ENCODE assay signal across 8 cellular contexts in the genomic region with DNA sequence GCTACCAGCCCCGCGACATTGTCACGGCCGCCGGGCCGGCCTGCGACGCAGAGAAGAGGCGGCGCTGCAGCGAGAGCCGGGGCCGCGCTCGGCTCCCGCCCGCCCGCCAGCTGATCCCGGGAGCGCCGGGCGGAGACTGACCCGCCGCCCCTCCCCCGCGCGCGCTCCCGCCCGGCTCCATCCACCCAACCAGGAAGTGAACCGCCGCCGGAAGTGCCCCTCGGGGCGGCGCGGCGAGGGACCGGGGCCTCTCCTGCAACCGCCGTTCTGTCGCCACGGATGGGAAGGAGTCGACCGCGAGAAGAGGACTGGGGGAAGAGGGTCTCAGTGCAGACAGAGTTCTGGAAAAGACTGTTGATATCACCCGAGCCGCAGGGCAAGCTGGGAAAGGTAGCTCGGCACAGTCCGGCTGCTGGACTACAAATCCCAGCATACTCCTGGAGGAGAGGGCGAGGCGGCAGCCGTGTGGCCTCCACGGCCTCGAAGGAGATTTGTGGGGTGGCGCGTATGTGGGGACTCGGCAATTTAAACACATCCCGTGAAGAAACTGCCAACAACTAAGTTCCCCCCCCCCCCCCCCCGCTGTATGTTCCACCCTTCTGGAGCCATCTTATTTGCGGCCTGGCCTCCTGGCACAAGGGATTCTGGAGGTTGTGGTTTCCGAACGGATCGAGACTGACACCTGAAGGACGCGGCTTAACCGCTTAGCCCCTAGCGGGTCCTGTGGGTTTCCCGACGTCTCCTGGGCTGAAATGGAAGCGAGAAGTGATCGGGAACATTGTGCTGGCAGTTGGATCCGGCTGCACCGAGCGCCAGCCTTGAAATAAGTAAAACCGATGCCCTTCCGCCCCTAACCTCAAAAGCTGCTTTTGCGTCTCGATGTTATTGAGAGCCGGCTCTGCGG. TPM values are rescaled to one million over a fixed set of nuclear protein-coding genes. Genes with fewer than 3 reads are reported as not detected.
DNase-seq lines count a peak whose midpoint lies in the region; ATAC-seq and TF ChIP-seq lines count a peak whose summit lies in the region.

A gene (minus strand): TSS at position 138 of the 904 bp plus-strand sequence. CDS start 699 bp downstream, outside the sequence.

- H3K9me2 ChIP-seq in GM23248 (ENCODE audit: insufficient read depth) = no peaks in the 10 kb centered on the region

- H3K9me3 ChIP-seq in GM23248 (ENCODE audit: low read depth) = no peaks in the 10 kb centered on the region
- no peaks in the 10 kb centered on the region for H3K9me3 ChIP-seq in fibroblast of lung (ENCODE audit: control insufficient read depth, insufficient read depth, low read depth, low read length)
- no peaks in the 10 kb centered on the region for H3K9me3 ChIP-seq in naive thymus-derived CD4-positive, alpha-beta T cell (ENCODE audit: control insufficient read depth in 2 of 3, low read length in 3 of 3)

- H3K27ac ChIP-seq in GM23248 = peak within 1 kb of the TSS; percentile 98
- peak within 1 kb of the TSS; percentile 96 for H3K27ac ChIP-seq in fibroblast of lung (ENCODE audit: insufficient read depth, low read length)
- peak within 1 kb of the TSS; percentile 86 for H3K27ac ChIP-seq in naive thymus-derived CD4-positive, alpha-beta T cell (ENCODE audit: low read depth, low read length)

- H3K4me2 ChIP-seq in GM23248 (ENCODE audit: unreplicated experiment) (peak within 1 kb of the TSS; percentile 99), fibroblast of lung (ENCODE audit: extremely low read depth, insufficient read depth, low read length) (peak within 1 kb of the TSS; percentile 97)

- peak; percentile 53 for ATAC-seq in activated T-helper 17 cell treated with anti-CD3 and anti-CD28 coated beads, Interleukin-2, amount 50 U/mL, for 72 hours (replicated peaks)
- peak; percentile 71 for ATAC-seq in naive thymus-derived CD4-positive, alpha-beta T cell
- peak; percentile 68 to 69 for ATAC-seq in stimulated activated naive B cell treated with anti-CD40 and anti-IgM and Interleukin-4, amounts not matched to agents 10 μg/mL and 1 μg/mL and 100 μg/mL, for 72 hours (replicated peaks)

- peaks cover 50% of the 10 kb centered on the region for H3K4me1 Mint-ChIP-seq in activated T-helper 17 cell treated with anti-CD3 and anti-CD28 coated beads, Interleukin-2, amount 50 U/mL, for 72 hours
- peaks cover 51 to 69% (median 59%) of the 10 kb centered on the region in 7 donors for H3K4me1 Mint-ChIP-seq in naive thymus-derived CD4-positive, alpha-beta T cell
- peaks cover 21 to 55% of the 10 kb centered on the region in 2 donors for H3K4me1 Mint-ChIP-seq in stimulated activated naive B cell treated with anti-CD40 and anti-IgM and Interleukin-4, amounts not matched to agents 10 μg/mL and 1 μg/mL and 100 μg/mL, for 72 hours

- H3K9me3 Mint-ChIP-seq in activated T-helper 17 cell treated with anti-CD3 and anti-CD28 coated beads, Interleukin-2, amount 50 U/mL, for 72 hours = no peaks in the 10 kb centered on the region
- peaks cover 0 to 2% (median 0%) of the 10 kb centered on the region in 11 donors for H3K9me3 Mint-ChIP-seq in naive thymus-derived CD4-positive, alpha-beta T cell
- peaks cover 0 to 2% of the 10 kb centered on the region in 2 donors for H3K9me3 Mint-ChIP-seq in stimulated activated naive B cell treated with anti-CD40 and anti-IgM and Interleukin-4, amounts not matched to agents 10 μg/mL and 1 μg/mL and 100 μg/mL, for 72 hours

- H3K9ac ChIP-seq in GM23248 (peak within 1 kb of the TSS; percentile 98), fibroblast of lung (ENCODE audit: insufficient read depth, low read length) (peak within 1 kb of the TSS; percentile 89)

- H3K27me3 Mint-ChIP-seq in activated T-helper 17 cell treated with anti-CD3 and anti-CD28 coated beads, Interleukin-2, amount 50 U/mL, for 72 hours = no peaks in the 10 kb centered on the region
- H3K27me3 Mint-ChIP-seq in naive thymus-derived CD4-positive, alpha-beta T cell = no peaks in the 10 kb centered on the region
- H3K27me3 Mint-ChIP-seq in stimulated activated naive B cell treated with anti-CD40 and anti-IgM and Interleukin-4, amounts not matched to agents 10 μg/mL and 1 μg/mL and 100 μg/mL, for 72 hours = peaks cover 61 to 68% of the 10 kb centered on the region in 2 donors

- peak within 1 kb of the TSS; percentile 97 for H3K4me3 Mint-ChIP-seq in activated T-helper 17 cell treated with anti-CD3 and anti-CD28 coated beads, Interleukin-2, amount 50 U/mL, for 72 hours
- H3K4me3 Mint-ChIP-seq in naive thymus-derived CD4-positive, alpha-beta T cell = peak within 1 kb of the TSS; percentile 95 to 99 (median 98)
- peak within 1 kb of the TSS; percentile 97 for H3K4me3 Mint-ChIP-seq in stimulated activated naive B cell treated with anti-CD40 and anti-IgM and Interleukin-4, amounts not matched to agents 10 μg/mL and 1 μg/mL and 100 μg/mL, for 72 hours

- 1 to 2% methylated on average over 53 to 66 of the region's 81 CpGs for WGBS in GM23248 (ENCODE audit: low coverage in 1 of 2, low lambda C conversion rate in 2 of 2, missing lambda C conversion rate in 2 of 2), 2 experiments

- H4K20me1 ChIP-seq in GM23248 (ENCODE audit: insufficient read depth) = no peaks in the 10 kb centered on the region
- no peaks in the 10 kb centered on the region for H4K20me1 ChIP-seq in fibroblast of lung (ENCODE audit: control insufficient read depth, extremely low read depth, insufficient read depth, low read length)

- H2AFZ ChIP-seq in GM23248 (peak within 1 kb of the TSS; percentile 98), fibroblast of lung (ENCODE audit: low read length) (peak within 1 kb of the TSS; percentile 97)

- H3K36me3 ChIP-seq in GM23248 (ENCODE audit: low read depth) = no peaks in the 10 kb centered on the region
- peaks cover 2% of the 10 kb centered on the region for H3K36me3 ChIP-seq in fibroblast of lung (ENCODE audit: control insufficient read depth, insufficient read depth, low read length)
- H3K36me3 ChIP-seq in naive thymus-derived CD4-positive, alpha-beta T cell (ENCODE audit: control insufficient read depth in 2 of 3, insufficient read depth in 3 of 3, low read length in 3 of 3) = peaks cover 0 to 20% (median 0%) of the 10 kb centered on the region in 3 experiments

- H3K79me2 ChIP-seq in GM23248 (ENCODE audit: insufficient read depth) = peaks cover 56% of the 10 kb centered on the region
- peaks cover 44% of the 10 kb centered on the region for H3K79me2 ChIP-seq in fibroblast of lung (ENCODE audit: control insufficient read depth, insufficient read depth, low read length)

- H3K27me3 ChIP-seq in GM23248 (replicated peaks; ENCODE audit: insufficient read depth) (no peaks in the 10 kb centered on the region), fibroblast of lung (ENCODE audit: control insufficient read depth, insufficient read depth, low read length) (no peaks in the 10 kb centered on the region)
- H3K27me3 ChIP-seq in naive thymus-derived CD4-positive, alpha-beta T cell (ENCODE audit: control insufficient read depth in 2 of 2, insufficient read depth in 2 of 2, low read length in 2 of 2) = no peaks in the 10 kb centered on the region

- POLR2A ChIA-PET in naive thymus-derived CD4-positive, alpha-beta T cell (lab: Charles Lee) = interaction anchor here (0.6 to 16.9 kb wide), 32 partner anchors 9 to 614 kb away, joined by 3 to 334 read pairs (median 8); a partner anchor contains a TSS

- in situ Hi-C loops in GM23248 (cut with MboI) = no loop called here

- H3F3A ChIP-seq in GM23248 (ENCODE audit: insufficient read depth) = peaks cover 21% of the 10 kb centered on the region

- H3K36me3 Mint-ChIP-seq in activated T-helper 17 cell treated with anti-CD3 and anti-CD28 coated beads, Interleukin-2, amount 50 U/mL, for 72 hours (ENCODE audit: low read depth) = peaks cover 52% of the 10 kb centered on the region
- peaks cover 10 to 33% (median 28%) of the 10 kb centered on the region in 5 donors for H3K36me3 Mint-ChIP-seq in naive thymus-derived CD4-positive, alpha-beta T cell
- H3K36me3 Mint-ChIP-seq in stimulated activated naive B cell treated with anti-CD40 and anti-IgM and Interleukin-4, amounts not matched to agents 10 μg/mL and 1 μg/mL and 100 μg/mL, for 72 hours = peaks cover 6 to 18% of the 10 kb centered on the region in 2 donors

- CTCF ChIA-PET in naive thymus-derived CD4-positive, alpha-beta T cell (lab: Charles Lee) = interaction anchor here (0.9 to 4.8 kb wide), 15 partner anchors 15 to 81 kb away, joined by 3 to 58 read pairs (median 7); no protein-coding TSS in a partner anchor

- peak; percentile 88 for DNase-seq in DMS53 treated with DMSO at 0.1 percent for 48 hours (lab: John Stamatoyannopoulos, UW; ENCODE audit: unreplicated experiment)
- peak; percentile 93 for DNase-seq in GM23248
- DNase-seq in LHCN-M2 (ENCODE audit: low read depth) = peak; percentile 91
- DNase-seq in RPMI8226 = peak; percentile 92
- peak; percentile 86 to 90 for DNase-seq in fibroblast of lung (ENCODE audit: low read depth in 2 of 2)
- peak; percentile 69 to 89 (median 85) for DNase-seq in naive thymus-derived CD4-positive, alpha-beta T cell
- DNase-seq in stimulated activated naive B cell treated with anti-CD40 and anti-IgM and Interleukin-4, amounts not matched to agents 10 μg/mL and 1 μg/mL and 100 μg/mL, for 72 hours = peak; percentile 79

- peak within 1 kb of the TSS; percentile 98 for H3K27ac Mint-ChIP-seq in activated T-helper 17 cell treated with anti-CD3 and anti-CD28 coated beads, Interleukin-2, amount 50 U/mL, for 72 hours
- peak within 1 kb of the TSS; percentile 94 to 99 (median 96) for H3K27ac Mint-ChIP-seq in naive thymus-derived CD4-positive, alpha-beta T cell
- peak within 1 kb of the TSS; percentile 99 for H3K27ac Mint-ChIP-seq in stimulated activated naive B cell treated with anti-CD40 and anti-IgM and Interleukin-4, amounts not matched to agents 10 μg/mL and 1 μg/mL and 100 μg/mL, for 72 hours

- intact Hi-C loops in naive thymus-derived CD4-positive, alpha-beta T cell (cut with micrococcal nuclease) = loop anchor here (1.0 to 10.0 kb wide), 19 partner anchors 15 to 1423 kb away; a partner anchor contains a TSS

- H3K4me1 ChIP-seq in GM23248 (ENCODE audit: insufficient read depth) (peaks cover 24% of the 10 kb centered on the region), fibroblast of lung (ENCODE audit: control insufficient read depth, extremely low read depth, insufficient read depth, low read length) (peaks cover 6% of the 10 kb centered on the region)
- H3K4me1 ChIP-seq in naive thymus-derived CD4-positive, alpha-beta T cell (ENCODE audit: control insufficient read depth in 2 of 2, insufficient read depth in 2 of 2, low read length in 2 of 2) = peaks cover 43 to 50% of the 10 kb centered on the region in 2 donors

- TF ChIP-seq CTCF in fibroblast of lung (conservative IDR thresholded peaks at IDR 0.05 in 1 of 2, IDR thresholded peaks at IDR 0.05 in 1 of 2; ENCODE audit: low read depth in 1 of 2, low read length in 2 of 2) = no peak

- H3K4me3 ChIP-seq in GM23248 = peak within 1 kb of the TSS; percentile 93
- H3K4me3 ChIP-seq in fibroblast of lung (replicated peaks in 1 of 4; ENCODE audit: control extremely low read depth in 1 of 4, insufficient read depth in 1 of 4, low read depth in 3 of 4, low read length in 4 of 4) = peak within 1 kb of the TSS; percentile 61 to 94 (median 76)
- H3K4me3 ChIP-seq in naive thymus-derived CD4-positive, alpha-beta T cell (ENCODE audit: low read length) = peak within 1 kb of the TSS; percentile 80

RNA-seq across cellular contexts. Expression of the gene that starts here (rescaled TPM):
- 41.2 and 68.3 TPM in 2 replicates for total RNA-seq in GM23248 (2014; rRNA removed; shearing (Covaris generic))
- polyA plus RNA-seq in GM23248 (2016; fragmentation: Nextera tagmentation; extraction: Ambion mirVana) = 38.5 and 50.7 TPM in 2 replicates
- 36.4 and 44.1 TPM in 2 replicates for total RNA-seq in LHCN-M2 (2014; rRNA removed)
- polyA plus RNA-seq in LHCN-M2 (2012) = 25.5 TPM
- total RNA-seq in activated T-helper 17 cell treated with anti-CD3 and anti-CD28 coated beads, Interleukin-2, amount 50 U/mL, for 72 hours = 100 to 1,000 TPM in 1 of 2 donors, 10 to 100 TPM in 1; 94.3 to 203 TPM
- total RNA-seq in fibroblast of lung = 21.1 and 45.7 TPM in 2 replicates
- polyA plus RNA-seq in fibroblast of lung = 43.5 and 49.1 TPM in 2 replicates
- polyA plus RNA-seq in fibroblast of lung (2012) = 31.3 and 38.4 TPM in 2 replicates
- polyA minus RNA-seq in fibroblast of lung (ENCODE audit: low replicate concordance) = 71.8 and 72.8 TPM in 2 replicates
- 100 to 1,000 TPM; 114 to 253 (median 218) TPM for total RNA-seq in naive thymus-derived CD4-positive, alpha-beta T cell
- polyA plus RNA-seq in naive thymus-derived CD4-positive, alpha-beta T cell = 10 to 100 TPM; 71.5 to 84.6 TPM

Comparison
In these comparisons a context has a peak if more than half of its experiments do, and no peak if none do; other contexts are left out.
1. Peak in every context shown above with its lines: DNase-seq, ATAC-seq, H3K4me3 ChIP-seq and H3K27ac ChIP-seq.